39 cellular contexts compared by ENCODE assay signal in the genomic region with DNA sequence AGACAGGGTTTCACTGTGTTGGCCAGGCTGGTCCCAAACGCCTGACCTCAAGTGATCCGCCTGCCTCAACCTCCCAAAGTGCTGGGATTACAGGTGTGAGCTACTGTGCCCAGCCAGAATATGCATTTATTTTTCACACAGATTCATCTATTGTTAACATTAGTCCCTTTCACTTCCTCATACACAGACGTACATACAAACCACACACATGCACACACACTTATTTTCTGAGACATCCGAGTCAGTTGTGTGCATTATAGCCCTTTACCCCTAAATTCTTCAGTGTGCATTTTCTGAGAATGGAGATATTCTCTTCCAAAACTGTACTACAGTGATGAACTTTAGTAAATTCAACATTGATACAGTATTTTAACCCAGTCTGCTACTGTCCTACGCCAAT.
"Had no signal": no experiment of that assay in that cellular context is flagged by ENCODE, and none has a peak within 500 bp of the region (broad histone marks: within the 10 kb centered on the region; RNA-seq: fewer than 3 reads in every experiment).

No MANE protein-coding gene starts in this region.

- H3K36me3 ChIP-seq: ascending aorta, breast epithelium, cardiac muscle cell, esophagus muscularis mucosa, gastrocnemius medialis, heart left ventricle, WERI-Rb-1 had no signal

- H3K27me3 ChIP-seq: ascending aorta had no signal

- H3K9me3 ChIP-seq: ascending aorta, breast epithelium, esophagus muscularis mucosa, gastrocnemius medialis, heart left ventricle had no signal

- H3K4me3 Mint-ChIP-seq: activated CD4-positive, alpha-beta T cell treated with anti-CD3 and anti-CD28 coated beads for 36 hours; activated CD4-positive, alpha-beta T cell treated with anti-CD3 and anti-CD28 coated beads, Interleukin-2, amount 10 ng/mL, durations not matched to agents 7 days and 5 days; activated CD8-positive, alpha-beta memory T cell treated with anti-CD3 and anti-CD28 coated beads, Interleukin-2, amount 10 ng/mL, durations not matched to agents 7 days and 5 days; activated CD8-positive, alpha-beta T cell treated with anti-CD3 and anti-CD28 coated beads, Interleukin-2, amount 10 ng/mL, durations not matched to agents 7 days and 5 days; activated naive CD4-positive, alpha-beta T cell treated with anti-CD3 and anti-CD28 coated beads, Interleukin-2, amount 10 ng/mL, durations not matched to agents 7 days and 5 days; activated naive CD8-positive, alpha-beta T cell treated with anti-CD3 and anti-CD28 coated beads, Interleukin-2, amount 10 ng/mL, durations not matched to agents 7 days and 5 days; activated T-helper 1 cell treated with anti-CD3 and anti-CD28 coated beads, Interleukin-12 subunit alpha, Interleukin-12 subunit beta, Interleukin-2, Interleukin-4 antibody, amounts not matched to agents 30 ng/mL and 10 ng/mL and 1 ng/mL, durations not matched to agents 14 hours and 24 hours and 36 hours; brain; dendritic cell treated with granulocyte-macrophage colony-stimulating factor and Interleukin-4, amounts not matched to agents 40 ng/mL and 50 ng/mL, for 4 days; endodermal cell; T-helper 17 cell; T-helper 2 cell treated with Interferon-gamma antibody and Interleukin-4, amounts not matched to agents 5 μg/mL and 100 μg/mL, for 36 hours had no signal

- H3K27ac ChIP-seq: ascending aorta, breast epithelium, cardiac muscle cell, coronary artery, dorsolateral prefrontal cortex, esophagus muscularis mucosa, foreskin keratinocyte, gastrocnemius medialis, heart left ventricle, WERI-Rb-1 had no signal

- ATAC-seq: activated CD4-positive, alpha-beta T cell treated with anti-CD3 and anti-CD28 coated beads for 36 hours; activated CD8-positive, alpha-beta memory T cell treated with anti-CD3 and anti-CD28 coated beads, Interleukin-2, amount 10 ng/mL, durations not matched to agents 7 days and 5 days; activated CD8-positive, alpha-beta T cell treated with anti-CD3 and anti-CD28 coated beads, Interleukin-2, amount 10 ng/mL, durations not matched to agents 7 days and 5 days; activated naive CD4-positive, alpha-beta T cell treated with anti-CD3 and anti-CD28 coated beads, Interleukin-2, amount 50 U/mL, for 72 hours; foreskin keratinocyte; gastrocnemius medialis; heart left ventricle; T-helper 17 cell had no signal

- H3K27ac Mint-ChIP-seq: activated CD4-positive, alpha-beta T cell treated with anti-CD3 and anti-CD28 coated beads for 36 hours; activated CD4-positive, alpha-beta T cell treated with anti-CD3 and anti-CD28 coated beads, Interleukin-2, amount 10 ng/mL, durations not matched to agents 7 days and 5 days; activated CD8-positive, alpha-beta memory T cell treated with anti-CD3 and anti-CD28 coated beads, Interleukin-2, amount 10 ng/mL, durations not matched to agents 7 days and 5 days; activated CD8-positive, alpha-beta T cell treated with anti-CD3 and anti-CD28 coated beads, Interleukin-2, amount 10 ng/mL, durations not matched to agents 7 days and 5 days; activated naive CD4-positive, alpha-beta T cell treated with anti-CD3 and anti-CD28 coated beads, Interleukin-2, amount 10 ng/mL, durations not matched to agents 7 days and 5 days; activated naive CD4-positive, alpha-beta T cell treated with anti-CD3 and anti-CD28 coated beads, Interleukin-2, amount 50 U/mL, for 72 hours; activated naive CD8-positive, alpha-beta T cell treated with anti-CD3 and anti-CD28 coated beads, Interleukin-2, amount 10 ng/mL, durations not matched to agents 7 days and 5 days; activated T-helper 1 cell treated with anti-CD3 and anti-CD28 coated beads, Interleukin-12 subunit alpha, Interleukin-12 subunit beta, Interleukin-2, Interleukin-4 antibody, amounts not matched to agents 30 ng/mL and 10 ng/mL and 1 ng/mL, durations not matched to agents 14 hours and 24 hours and 36 hours; activated T-helper 2 cell treated with anti-CD3 and anti-CD28 coated beads, Interferon-gamma antibody, Interleukin-2, Interleukin-4, amounts not matched to agents 10 μg/mL and 5 μg/mL and 100 μg/mL, durations not matched to agents 14 hours and 24 hours and 36 hours; brain; dendritic cell treated with granulocyte-macrophage colony-stimulating factor and Interleukin-4, amounts not matched to agents 40 ng/mL and 50 ng/mL, for 4 days; endodermal cell; T-helper 17 cell; T-helper 2 cell treated with Interferon-gamma antibody and Interleukin-4, amounts not matched to agents 5 μg/mL and 100 μg/mL, for 36 hours had no signal

- H3K4me3 ChIP-seq: ascending aorta, breast epithelium, cardiac muscle cell, coronary artery, dorsolateral prefrontal cortex, esophagus muscularis mucosa, gastrocnemius medialis, heart left ventricle had no signal

- H3K4me1 Mint-ChIP-seq: activated CD4-positive, alpha-beta T cell treated with anti-CD3 and anti-CD28 coated beads for 36 hours; activated CD4-positive, alpha-beta T cell treated with anti-CD3 and anti-CD28 coated beads, Interleukin-2, amount 10 ng/mL, durations not matched to agents 7 days and 5 days; activated CD8-positive, alpha-beta memory T cell treated with anti-CD3 and anti-CD28 coated beads, Interleukin-2, amount 10 ng/mL, durations not matched to agents 7 days and 5 days had no signal

- DNase-seq: activated CD4-positive, alpha-beta T cell treated with anti-CD3 and anti-CD28 coated beads for 36 hours; activated CD4-positive, alpha-beta T cell treated with anti-CD3 and anti-CD28 coated beads, Interleukin-2, amount 10 ng/mL, durations not matched to agents 7 days and 5 days; activated CD4-positive, alpha-beta T cell treated with anti-CD3 and anti-CD28 coated beads, Interleukin-2, amount 50 U/mL, for 4 hours; activated CD4-positive, CD25-positive, alpha-beta regulatory T cell; activated CD4-positive, CD25-positive, alpha-beta regulatory T cell treated with anti-CD3 and anti-CD28 coated beads, Interleukin-2, amount 50 U/mL, for 72 hours; activated CD8-positive, alpha-beta memory T cell treated with anti-CD3 and anti-CD28 coated beads, Interleukin-2, amount 10 ng/mL, durations not matched to agents 7 days and 5 days; activated CD8-positive, alpha-beta memory T cell treated with anti-CD3 and anti-CD28 coated beads, Interleukin-2, amount 50 U/mL, for 4 hours; activated CD8-positive, alpha-beta T cell treated with anti-CD3 and anti-CD28 coated beads, Interleukin-2, amount 10 ng/mL, durations not matched to agents 7 days and 5 days; activated gamma-delta T cell; activated naive CD4-positive, alpha-beta T cell; activated naive CD4-positive, alpha-beta T cell treated with anti-CD3 and anti-CD28 coated beads, Interleukin-2, amount 10 ng/mL, durations not matched to agents 7 days and 5 days; activated naive CD8-positive, alpha-beta T cell treated with anti-CD3 and anti-CD28 coated beads, Interleukin-2, amount 10 ng/mL, durations not matched to agents 7 days and 5 days; activated T-cell treated with anti-CD3 and anti-CD28 coated beads, Interleukin-2, amount 50 U/mL, for 1 hour; activated T-cell treated with anti-CD3 and anti-CD28 coated beads, Interleukin-2, amount 50 U/mL, for 48 hours; central memory CD4-positive, alpha-beta T cell; cerebellar nuclear complex; dorsolateral prefrontal cortex; effector memory CD4-positive, alpha-beta T cell; endodermal cell; erythroblast; foreskin keratinocyte; gastrocnemius medialis; glutamatergic neuron; heart left ventricle; hypothalamus; T-helper 17 cell; T1000; WERI-Rb-1 had no signal

- H3K9me3 Mint-ChIP-seq: activated CD4-positive, alpha-beta T cell treated with anti-CD3 and anti-CD28 coated beads, Interleukin-2, amount 10 ng/mL, durations not matched to agents 7 days and 5 days; activated naive CD4-positive, alpha-beta T cell treated with anti-CD3 and anti-CD28 coated beads, Interleukin-2, amount 10 ng/mL, durations not matched to agents 7 days and 5 days; activated naive CD4-positive, alpha-beta T cell treated with anti-CD3 and anti-CD28 coated beads, Interleukin-2, amount 50 U/mL, for 72 hours; activated naive CD8-positive, alpha-beta T cell treated with anti-CD3 and anti-CD28 coated beads, Interleukin-2, amount 10 ng/mL, durations not matched to agents 7 days and 5 days; activated T-helper 1 cell treated with anti-CD3 and anti-CD28 coated beads, Interleukin-12 subunit alpha, Interleukin-12 subunit beta, Interleukin-2, Interleukin-4 antibody, amounts not matched to agents 30 ng/mL and 10 ng/mL and 1 ng/mL, durations not matched to agents 14 hours and 24 hours and 36 hours; activated T-helper 2 cell treated with anti-CD3 and anti-CD28 coated beads, Interferon-gamma antibody, Interleukin-2, Interleukin-4, amounts not matched to agents 10 μg/mL and 5 μg/mL and 100 μg/mL, durations not matched to agents 14 hours and 24 hours and 36 hours; brain; dendritic cell treated with granulocyte-macrophage colony-stimulating factor and Interleukin-4, amounts not matched to agents 40 ng/mL and 50 ng/mL, for 4 days; endodermal cell; T-helper 2 cell treated with Interferon-gamma antibody and Interleukin-4, amounts not matched to agents 5 μg/mL and 100 μg/mL, for 36 hours had no signal

- H3K4me1 ChIP-seq: ascending aorta, breast epithelium, esophagus muscularis mucosa, foreskin keratinocyte, gastrocnemius medialis, heart left ventricle had no signal

- H3K36me3 Mint-ChIP-seq: activated CD8-positive, alpha-beta memory T cell treated with anti-CD3 and anti-CD28 coated beads, Interleukin-2, amount 10 ng/mL, durations not matched to agents 7 days and 5 days; activated naive CD4-positive, alpha-beta T cell treated with anti-CD3 and anti-CD28 coated beads, Interleukin-2, amount 10 ng/mL, durations not matched to agents 7 days and 5 days; activated naive CD4-positive, alpha-beta T cell treated with anti-CD3 and anti-CD28 coated beads, Interleukin-2, amount 50 U/mL, for 72 hours; activated naive CD8-positive, alpha-beta T cell treated with anti-CD3 and anti-CD28 coated beads, Interleukin-2, amount 10 ng/mL, durations not matched to agents 7 days and 5 days; brain had no signal
